8 cellular contexts compared by ENCODE assay signal in genomic region chr11:35418282-35418846, GRCh38.
DNase-seq lines count a peak whose midpoint lies in the region; ATAC-seq and TF ChIP-seq lines count a peak whose summit lies in the region.

No MANE protein-coding gene starts in this region.

- peak; percentile 29 for ATAC-seq in stimulated activated naive CD8-positive, alpha-beta T cell treated with anti-CD3 and anti-CD28 coated beads, Interleukin-15, Interleukin-2, amounts not matched to agents 100 U/mL and 50 U/mL, for 24 hours
- ATAC-seq in GM18505 (IDR thresholded peaks at IDR 0.05; ENCODE audit: unreplicated experiment): no peak

- H3K36me3 ChIP-seq in WERI-Rb-1: peaks cover 8% of the 10 kb centered on the region

- peaks cover 3% of the 10 kb centered on the region for H3K4me1 Mint-ChIP-seq in T-helper 2 cell treated with Interferon-gamma antibody and Interleukin-4, amounts not matched to agents 5 μg/mL and 100 μg/mL, for 36 hours (ENCODE audit: low read depth)

- no peak for TF ChIP-seq POLR2A in GM18505 (IDR thresholded peaks at IDR 0.05; ENCODE audit: borderline replicate concordance, extremely low read depth, insufficient read depth, insufficient read length)

- no peaks in the 10 kb centered on the region for H3K9me3 Mint-ChIP-seq in T-helper 2 cell treated with Interferon-gamma antibody and Interleukin-4, amounts not matched to agents 5 μg/mL and 100 μg/mL, for 36 hours

- no peaks in the 10 kb centered on the region for H3K27me3 ChIP-seq in WERI-Rb-1 (ENCODE audit: insufficient read depth, low read depth, severe bottlenecking)

- H3K27ac ChIP-seq in WERI-Rb-1: peak overlapping the region; percentile 98

- H3K9me3 ChIP-seq in WERI-Rb-1 (ENCODE audit: severe bottlenecking): no peaks in the 10 kb centered on the region

- H3K27me3 Mint-ChIP-seq in T-helper 2 cell treated with Interferon-gamma antibody and Interleukin-4, amounts not matched to agents 5 μg/mL and 100 μg/mL, for 36 hours (ENCODE audit: low read depth): peaks cover 90% of the 10 kb centered on the region

- TF ChIP-seq CTCF in WERI-Rb-1 (IDR thresholded peaks at IDR 0.05; ENCODE audit: low read depth, low read length): no peak

- peaks cover 1% of the 10 kb centered on the region for H3K36me3 Mint-ChIP-seq in T-helper 2 cell treated with Interferon-gamma antibody and Interleukin-4, amounts not matched to agents 5 μg/mL and 100 μg/mL, for 36 hours (ENCODE audit: low read depth)

- peak overlapping the region; percentile 90 for H3K4me3 ChIP-seq in WERI-Rb-1 (ENCODE audit: low read depth, low read length)
- H3K4me3 ChIP-seq in iPS-11a (ENCODE audit: low read depth, low read length): peak overlapping the region; percentile 58

- DNase-seq in T-helper 2 cell treated with Interferon-gamma antibody and Interleukin-4, amounts not matched to agents 5 μg/mL and 100 μg/mL, for 36 hours (ENCODE audit: low spot score): no peak
- DNase-seq in T-helper 2 cell (no peak), WERI-Rb-1 (peak; percentile 68), cerebellar nuclear complex (lab: John Stamatoyannopoulos, UW) (no peak)
- peak; percentile 17 for DNase-seq in stimulated activated naive CD8-positive, alpha-beta T cell treated with anti-CD3 and anti-CD28 coated beads, Interleukin-15, Interleukin-2, amounts not matched to agents 100 U/mL and 50 U/mL, for 24 hours
- no peak for DNase-seq in stimulated activated CD4-positive, alpha-beta T cell treated with anti-CD3 and anti-CD28 coated beads, Interleukin-4, amount 100 ng/mL, for 1 hour

- H3K27ac Mint-ChIP-seq in T-helper 2 cell treated with Interferon-gamma antibody and Interleukin-4, amounts not matched to agents 5 μg/mL and 100 μg/mL, for 36 hours: no peak overlapping the region

- peak overlapping the region; percentile 57 for H3K4me3 Mint-ChIP-seq in T-helper 2 cell treated with Interferon-gamma antibody and Interleukin-4, amounts not matched to agents 5 μg/mL and 100 μg/mL, for 36 hours

Comparison
In these comparisons a context has a peak if more than half of its experiments do, and no peak if none do; other contexts are left out.
1. DNase-seq: peak in WERI-Rb-1 (single experiment) and stimulated activated naive CD8-positive, alpha-beta T cell treated with anti-CD3 and anti-CD28 coated beads, Interleukin-15, Interleukin-2, amounts not matched to agents 100 U/mL and 50 U/mL, for 24 hours (single experiment); none in T-helper 2 cell treated with Interferon-gamma antibody and Interleukin-4, amounts not matched to agents 5 μg/mL and 100 μg/mL, for 36 hours (single experiment), T-helper 2 cell (0 of 5), cerebellar nuclear complex (0 of 2) and stimulated activated CD4-positive, alpha-beta T cell treated with anti-CD3 and anti-CD28 coated beads, Interleukin-4, amount 100 ng/mL, for 1 hour (single experiment).